ENCODE assay signal across 8 cellular contexts in the genomic region with DNA sequence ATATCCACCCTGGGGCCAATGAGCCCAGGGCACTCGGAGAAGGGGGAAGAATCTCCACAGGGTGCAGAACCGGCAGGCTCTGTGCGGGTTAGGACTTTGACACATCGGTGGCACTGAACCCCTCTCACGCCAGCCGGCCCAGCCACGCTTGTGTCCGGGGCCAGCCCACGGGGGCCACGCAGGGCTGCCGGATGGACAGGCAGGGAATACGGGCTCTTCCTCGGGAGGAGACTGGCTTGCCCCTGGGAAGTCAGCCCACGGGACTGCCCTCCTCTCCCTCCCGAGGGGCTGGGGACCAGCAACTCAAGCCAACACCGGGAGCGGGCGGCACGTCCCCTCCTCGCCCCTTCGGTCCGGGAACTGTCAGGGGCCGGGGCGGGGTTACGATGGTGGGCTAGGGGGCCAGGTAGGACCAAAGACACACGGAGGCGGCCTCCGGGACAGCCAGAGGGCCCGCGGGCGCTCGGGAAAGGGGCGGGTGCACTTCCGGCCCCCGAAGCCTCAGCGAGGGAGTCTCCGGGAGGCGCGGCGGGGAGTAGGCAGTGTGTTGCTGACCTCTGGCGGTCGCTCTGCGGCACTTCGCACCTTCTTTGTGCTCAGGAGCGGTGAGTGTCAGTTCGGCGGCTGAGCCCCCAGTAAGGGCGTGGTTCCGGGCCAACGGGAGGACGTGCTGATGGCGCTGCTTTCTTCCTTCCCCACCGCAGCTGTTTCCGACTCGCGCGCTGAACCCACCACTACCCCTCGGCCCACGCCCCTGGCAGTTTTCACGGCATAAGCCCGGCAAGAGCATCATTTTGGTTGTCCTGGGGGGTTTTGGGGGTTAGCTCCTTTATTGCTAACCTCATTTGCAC. TPM values are rescaled to one million over a fixed set of nuclear protein-coding genes. Genes with fewer than 3 reads are reported as not detected.
DNase-seq lines count a peak whose midpoint lies in the region; ATAC-seq and TF ChIP-seq lines count a peak whose summit lies in the region.

No MANE protein-coding gene starts in this region.

- peaks cover 5% of the 10 kb centered on the region for H3K4me1 Mint-ChIP-seq in glutamatergic neuron (ENCODE audit: low read depth, unreplicated experiment)

- TF ChIP-seq CTCF in glutamatergic neuron (IDR thresholded peaks at IDR 0.05; ENCODE audit: partially characterized antibody, unreplicated experiment) (peak; percentile 82), omental fat pad (IDR thresholded peaks at IDR 0.05) (peak in 2 of 3 donors; percentile 67 to 76), testis (IDR thresholded peaks at IDR 0.05) (peak; percentile 86 to 93 (median 86))

- H3K27me3 ChIP-seq in SJCRH30: no peaks in the 10 kb centered on the region
- no peaks in the 10 kb centered on the region for H3K27me3 ChIP-seq in testis

- peak overlapping the region; percentile 87 for H3K4me3 Mint-ChIP-seq in glutamatergic neuron (ENCODE audit: unreplicated experiment)

- peaks cover 6% of the 10 kb centered on the region for H3K27me3 Mint-ChIP-seq in glutamatergic neuron (ENCODE audit: unreplicated experiment)

- 1 to 6% methylated on average over 5 to 29 of the region's 61 CpGs for WGBS in testis, 2 donors

- intact Hi-C loops in testis (cut with DNase I; ENCODE audit: low total_unique reads): loop anchor here (10.0 kb wide), 2 partner anchors 46 to 106 kb away; partner anchors contain the start of gene CCDC13

- peak overlapping the region; percentile 60 for H3K4me3 ChIP-seq in SJCRH30
- H3K4me3 ChIP-seq in testis: peak overlapping the region; percentile 61 to 65

- H3K27ac Mint-ChIP-seq in glutamatergic neuron (ENCODE audit: unreplicated experiment): peak overlapping the region; percentile 86

- peak; percentile 75 for DNase-seq in G401 (ENCODE audit: low spot score)
- DNase-seq in H4 (ENCODE audit: low spot score): peak; percentile 66
- DNase-seq in LHCN-M2 (ENCODE audit: low read depth): peak; percentile 71
- peak; percentile 75 to 83 for DNase-seq in SJCRH30
- DNase-seq in activated naive CD4-positive, alpha-beta T cell treated with Interleukin-2 at 50 U/mL for 16 hours: peak; percentile 86
- peak; percentile 89 for DNase-seq in glutamatergic neuron
- DNase-seq in omental fat pad (ENCODE audit: low spot score): peak; percentile 54
- DNase-seq in testis: peak; percentile 90

- H3K27ac ChIP-seq in SJCRH30 (no peak overlapping the region), testis (peak overlapping the region in 1 of 2 donors; percentile 70)

- in situ Hi-C loops in G401 (cut with HindIII; ENCODE audit: low sequenced_read_pairs): no loop called here

- no peaks in the 10 kb centered on the region for H3K36me3 ChIP-seq in SJCRH30
- H3K36me3 ChIP-seq in testis (ENCODE audit: low read depth, missing control alignments): no peaks in the 10 kb centered on the region

- peaks cover 6% of the 10 kb centered on the region for H3K9me3 Mint-ChIP-seq in glutamatergic neuron (ENCODE audit: unreplicated experiment)

- peak; percentile 93 for ATAC-seq in omental fat pad (ENCODE audit: low FRiP score)

- no peaks in the 10 kb centered on the region for H3K36me3 Mint-ChIP-seq in glutamatergic neuron (ENCODE audit: unreplicated experiment)

- H3K4me1 ChIP-seq in SJCRH30 (no peaks in the 10 kb centered on the region), testis (no peaks in the 10 kb centered on the region)

- TF ChIP-seq POLR2A in testis (IDR thresholded peaks at IDR 0.05): no peak

- H3K9me3 ChIP-seq in SJCRH30 (replicated peaks): no peaks in the 10 kb centered on the region
- H3K9me3 ChIP-seq in testis: no peaks in the 10 kb centered on the region

RNA-seq across cellular contexts. Expression of gene CYP8B1, which starts 5.1 kb away (rescaled TPM):
- not detected in 2 replicates for total RNA-seq in G401 (2014; rRNA removed; shearing (Covaris generic))
- total RNA-seq in H4 (2014; rRNA removed; shearing (Covaris generic)): not detected in 2 replicates
- not detected in 2 replicates for total RNA-seq in LHCN-M2 (2014; rRNA removed)
- polyA plus RNA-seq in LHCN-M2 (2012): not detected
- not detected in 2 replicates for total RNA-seq in SJCRH30 (2014; rRNA removed; shearing (Covaris generic))
- not detected for total RNA-seq in glutamatergic neuron (ENCODE audit: unreplicated experiment)
- under 1 TPM in 2 of 4 donors, not detected in 2; 0.19 to 0.36 TPM for total RNA-seq in omental fat pad
- total RNA-seq in testis: not detected
- not detected for polyA plus RNA-seq in testis (ENCODE audit: insufficient read depth, low read depth, low replicate concordance)

RNA-seq across cellular contexts. Expression of gene ZNF662, which starts 25.1 kb away (rescaled TPM):
- total RNA-seq in G401 (2014; rRNA removed; shearing (Covaris generic)): not detected in 2 replicates
- total RNA-seq in H4 (2014; rRNA removed; shearing (Covaris generic)): 0.06 TPM in 1 of 2 replicates, not detected in the other
- total RNA-seq in LHCN-M2 (2014; rRNA removed) (1.3 and 1.4 TPM in 2 replicates), glutamatergic neuron (ENCODE audit: unreplicated experiment) (16.3 TPM), omental fat pad (1 to 10 TPM; 3.3 to 9.9 (median 4.3) TPM), testis (10 to 100 TPM; 19.2 to 23.5 TPM)
- polyA plus RNA-seq in LHCN-M2 (2012): 1.4 TPM
- not detected in 2 replicates for total RNA-seq in SJCRH30 (2014; rRNA removed; shearing (Covaris generic))
- polyA plus RNA-seq in testis (ENCODE audit: insufficient read depth, low read depth, low replicate concordance): 11.2 TPM
